Comparison of ENCODE assay signal across 1 cellular context in genomic region chr17:18250708-18251107, GRCh38.
TF ChIP-seq lines count a peak whose summit lies in the region.

No MANE protein-coding gene starts in this region.

TF ChIP-seq in WTC11, 78 proteins besides CTCF, POLR2A, EP300 and RAD21 (continued from another document):
- no peak for TF ChIP-seq FOXP4 (CRISPR knock-in tag; IDR thresholded peaks at IDR 0.05)
- TF ChIP-seq E2F5 (CRISPR knock-in tag; IDR thresholded peaks at IDR 0.05) = no peak
